20 cellular contexts compared by ENCODE assay signal in genomic region chr3:81788044-81788443, GRCh38.
"Had no signal": no experiment of that assay in that cellular context is flagged by ENCODE, and none has a peak within 500 bp of the region (broad histone marks: within the 10 kb centered on the region; RNA-seq: fewer than 3 reads in every experiment).

No MANE protein-coding gene starts in this region.

- ATAC-seq: esophagus mucosa; natural killer cell treated with Interleukin-12 subunit alpha and Interleukin-12 subunit beta and Interleukin-15 and Interleukin-18, amount 100 ng/mL, for 72 hours had no signal

- H3K27ac ChIP-seq: tibial nerve, vagina had no signal

- H3K9me3 ChIP-seq: right atrium auricular region, tibial nerve, vagina had no signal

- FAIRE-seq: astrocyte, bronchial epithelial cell, kidney, small intestine had no signal

- H3K4me3 ChIP-seq: right atrium auricular region, tibial nerve, vagina had no signal

- DNase-seq: activated CD4-positive, alpha-beta memory T cell treated with anti-CD3 and anti-CD28 coated beads, Interleukin-2, amount 10 ng/mL, durations not matched to agents 7 days and 5 days; activated CD4-positive, alpha-beta T cell treated with anti-CD3 and anti-CD28 coated beads for 4 hours; activated naive CD4-positive, alpha-beta T cell treated with anti-CD3 and anti-CD28 coated beads, Interleukin-2, amount 10 ng/mL, durations not matched to agents 7 days and 5 days; activated T-cell treated with anti-CD3 and anti-CD28 coated beads, Interleukin-2, amount 50 U/mL, for 24 hours; hippocampal formation; kidney; mesendoderm; posterior cingulate gyrus; small intestine; stimulated activated CD4-positive, alpha-beta T cell treated with anti-CD3 and anti-CD28 coated beads, Interleukin-4, amount 100 ng/mL, for 4 hours; stimulated activated CD8-positive, alpha-beta memory T cell treated with anti-CD3 and anti-CD28 coated beads, Interleukin-4, amount 100 ng/mL, for 48 hours; stimulated activated naive CD4-positive, alpha-beta T cell treated with Interleukin-2 at 50 U/mL for 16 hours; substantia nigra had no signal

- H3K36me3 ChIP-seq: right atrium auricular region, tibial nerve, vagina had no signal

- H3K4me1 ChIP-seq: tibial nerve, vagina had no signal

- H3K27me3 ChIP-seq: right atrium auricular region, tibial nerve, vagina had no signal
